In genomic region chr15:48355377-48355776, GRCh38 we compare ENCODE assay signal across 11 cellular contexts. TPM values are rescaled to one million over a fixed set of nuclear protein-coding genes. Genes with fewer than 3 reads are reported as not detected.
DNase-seq lines count a peak whose midpoint lies in the region; ATAC-seq and TF ChIP-seq lines count a peak whose summit lies in the region.
"Had no signal": no experiment of that assay in that cellular context is flagged by ENCODE, and none has a peak within 500 bp of the region (broad histone marks: within the 10 kb centered on the region; RNA-seq: fewer than 3 reads in every experiment).

No MANE protein-coding gene starts in this region.

- DNase-seq in AG09309 (ENCODE audit: low read depth) (peak; percentile 81), left kidney (ENCODE audit: low read depth, low spot score) (peak; percentile 19), suprapubic skin (ENCODE audit: low spot score in 2 of 2) (no peak), OCI-LY7 (ENCODE audit: low spot score) (no peak)
- DNase-seq in activated CD4-positive, alpha-beta T cell treated with anti-CD3 and anti-CD28 coated beads, Interleukin-2, amount 50 U/mL, for 1 hour, result no peak
- DNase-seq: nucleus accumbens had no signal

- H3K4me2 ChIP-seq in OCI-LY7 (ENCODE audit: low read length), result no peak overlapping the region
- H3K4me2 ChIP-seq: BLaER1 had no signal

- H3K9me2 ChIP-seq in OCI-LY7 (ENCODE audit: insufficient read depth, low read length), result no peaks in the 10 kb centered on the region

- H3K9me3 ChIP-seq in suprapubic skin (no peaks in the 10 kb centered on the region), OCI-LY7 (ENCODE audit: low read length) (no peaks in the 10 kb centered on the region)
- H3K9me3 ChIP-seq: BLaER1 had no signal

- no peak for TF ChIP-seq EP300 in suprapubic skin (IDR thresholded peaks at IDR 0.05)

- H3K27ac ChIP-seq in VCaP (peak overlapping the region; percentile 65), suprapubic skin (no peak overlapping the region), OCI-LY7 (ENCODE audit: low read depth, low read length, poor library complexity, severe bottlenecking) (no peak overlapping the region)
- H3K27ac ChIP-seq: BLaER1 had no signal

- H3K27me3 ChIP-seq in suprapubic skin, result no peaks in the 10 kb centered on the region
- H3K27me3 ChIP-seq: BLaER1 had no signal

- 63% methylated on average over 6 of the region's 6 CpGs for WGBS in suprapubic skin

- intact Hi-C loops in OCI-LY7 (cut with micrococcal nuclease; ENCODE audit: unreplicated experiment), result no loop called here

- H2AFZ ChIP-seq in OCI-LY7 (ENCODE audit: low read length), result no peak overlapping the region

- TF ChIP-seq CTCF in AG09309 (IDR thresholded peaks at IDR 0.05; ENCODE audit: control insufficient read depth, insufficient read depth, low read depth, low read length, missing control alignments), result no peak
- TF ChIP-seq CTCF in VCaP (conservative IDR thresholded peaks at IDR 0.05), result no peak
- no peak for TF ChIP-seq CTCF in suprapubic skin (IDR thresholded peaks at IDR 0.05)
- TF ChIP-seq CTCF in OCI-LY7 (conservative IDR thresholded peaks at IDR 0.05; ENCODE audit: low read length), result no peak

- peaks cover 5% of the 10 kb centered on the region for H3K4me1 ChIP-seq in suprapubic skin
- H3K4me1 ChIP-seq in OCI-LY7 (ENCODE audit: insufficient read depth, low read length, poor library complexity, severe bottlenecking), result peaks cover 6% of the 10 kb centered on the region

- H3K4me3 ChIP-seq in AG09309 (ENCODE audit: control insufficient read depth, low read depth, low read length) (no peak overlapping the region), suprapubic skin (no peak overlapping the region), OCI-LY7 (ENCODE audit: low read depth, low read length, poor library complexity, severe bottlenecking) (no peak overlapping the region)
- H3K4me3 ChIP-seq: BLaER1 had no signal

- TF ChIP-seq POLR2A in suprapubic skin (IDR thresholded peaks at IDR 0.05), result no peak

- POLR2A ChIA-PET in OCI-LY7 (lab: Charles Lee), result interaction anchor here (1.3 kb wide), 1 partner anchor 13 kb away, joined by 5 read pairs; no protein-coding TSS in a partner anchor

- no peaks in the 10 kb centered on the region for H3K79me2 ChIP-seq in OCI-LY7 (ENCODE audit: insufficient read depth, low read depth, low read length)

- peak; percentile 73 for ATAC-seq in GM21423 (IDR thresholded peaks at IDR 0.05; ENCODE audit: unreplicated experiment)
- ATAC-seq in GM21576 (IDR thresholded peaks at IDR 0.05; ENCODE audit: unreplicated experiment), result no peak
- ATAC-seq: activated T-helper 17 cell treated with anti-CD3 and anti-CD28 coated beads, Interleukin-2, amount 50 U/mL, for 72 hours had no signal

- CTCF ChIA-PET in OCI-LY7 (lab: Charles Lee; ENCODE audit: unreplicated experiment), result no interaction called here

- no peaks in the 10 kb centered on the region for H3K36me3 ChIP-seq in suprapubic skin
- no peaks in the 10 kb centered on the region for H3K36me3 ChIP-seq in OCI-LY7 (ENCODE audit: insufficient read depth, low read length)
- H3K36me3 ChIP-seq: BLaER1 had no signal

- no peaks in the 10 kb centered on the region for H4K20me1 ChIP-seq in OCI-LY7 (ENCODE audit: insufficient read depth, low read length)
- H4K20me1 ChIP-seq: BLaER1 had no signal

- no TSS peak for BruUV-seq in OCI-LY7 (replicated peaks; lab: Mats Ljungman, UMichigan)

RNA-seq across cellular contexts. Expression of gene DUT, which starts 24.1 kb away (rescaled TPM):
- total RNA-seq in suprapubic skin (10 to 100 TPM; 49.3 to 69.4 (median 64.2) TPM), OCI-LY7 (2022) (329 and 350 TPM in 2 replicates)
- total RNA-seq in OCI-LY7 (2014; rRNA removed; shearing (Covaris generic)), result 131 and 137 TPM in 2 replicates

Comparison
In these comparisons a context has a peak if more than half of its experiments do, and no peak if none do; other contexts are left out.
1. DNase-seq: peak in AG09309 (single experiment) and left kidney (single experiment); none in suprapubic skin (0 of 2), OCI-LY7 (single experiment) and activated CD4-positive, alpha-beta T cell treated with anti-CD3 and anti-CD28 coated beads, Interleukin-2, amount 50 U/mL, for 1 hour (single experiment).